ENCODE assay signal across 1 cellular context in genomic region chr19:57212109-57212508, GRCh38.
TF ChIP-seq lines count a peak whose summit lies in the region.

No MANE protein-coding gene starts in this region.

TF ChIP-seq in liver, 16 proteins besides CTCF, POLR2A, EP300 and RAD21 (continued from another document):
- no peak for TF ChIP-seq GABPA (IDR thresholded peaks at IDR 0.05 in 1 of 2, conservative IDR thresholded peaks at IDR 0.05 in 1 of 2)
- no peak for TF ChIP-seq EGR1 (IDR thresholded peaks at IDR 0.05; ENCODE audit: low read depth in 2 of 2)
- no peak for TF ChIP-seq ZBTB33 (IDR thresholded peaks at IDR 0.05)
- no peak for TF ChIP-seq ATF3 (IDR thresholded peaks at IDR 0.05)
- TF ChIP-seq REST (IDR thresholded peaks at IDR 0.05), result no peak
- TF ChIP-seq SP1 (IDR thresholded peaks at IDR 0.05), result no peak
- no peak for TF ChIP-seq FOXA2 (IDR thresholded peaks at IDR 0.05)
- no peak for TF ChIP-seq JUND (IDR thresholded peaks at IDR 0.05)
- TF ChIP-seq MAX (IDR thresholded peaks at IDR 0.05), result no peak
- no peak for TF ChIP-seq HNF4G (IDR thresholded peaks at IDR 0.05)
- no peak for TF ChIP-seq YY1 (IDR thresholded peaks at IDR 0.05)
- TF ChIP-seq HNF4A (conservative IDR thresholded peaks at IDR 0.05), result no peak
TF ChIP-seq in liver: peak in this region for 0.
